23 cellular contexts compared by ENCODE assay signal in genomic region chr2:22893773-22894517, GRCh38.
DNase-seq lines count a peak whose midpoint lies in the region; ATAC-seq, FAIRE-seq and TF ChIP-seq lines count a peak whose summit lies in the region.
"Had no signal": no experiment of that assay in that cellular context is flagged by ENCODE, and none has a peak within 500 bp of the region (broad histone marks: within the 10 kb centered on the region; RNA-seq: fewer than 3 reads in every experiment).

No MANE protein-coding gene starts in this region.

- H3K27ac Mint-ChIP-seq in brain (peak overlapping the region in 3 of 5 experiments; percentile 10 to 71 (median 18)), osteocyte (ENCODE audit: unreplicated experiment) (no peak overlapping the region)
- H3K27ac Mint-ChIP-seq: activated CD8-positive, alpha-beta T cell treated with anti-CD3 and anti-CD28 coated beads, Interleukin-2, amount 10 ng/mL, durations not matched to agents 7 days and 5 days; activated naive CD8-positive, alpha-beta T cell; dendritic cell treated with granulocyte-macrophage colony-stimulating factor and Interleukin-4, amounts not matched to agents 40 ng/mL and 50 ng/mL, for 4 days; endodermal cell; T-helper 17 cell had no signal

- DNase-seq in D721Med (ENCODE audit: insufficient read length, low spot score) (no peak), NCI-H524 treated with DMSO at 0.1 percent for 48 hours (lab: John Stamatoyannopoulos, UW) (peak; percentile 30), osteocyte (ENCODE audit: extremely low spot score, unreplicated experiment) (peak; percentile 65), NCI-H1092 treated with DMSO at 0.1 percent for 48 hours (lab: John Stamatoyannopoulos, UW) (no peak)
- DNase-seq: ACHN; activated CD8-positive, alpha-beta T cell treated with anti-CD3 and anti-CD28 coated beads, Interleukin-2, amount 10 ng/mL, durations not matched to agents 7 days and 5 days; anterior cingulate cortex; EL; endodermal cell; foreskin keratinocyte; left cardiac atrium; MV-4-11; NCI-H526 treated with DMSO at 0.1 percent for 48 hours; SK-N-SH; stimulated activated CD8-positive, alpha-beta memory T cell treated with anti-CD3 and anti-CD28 coated beads, Interleukin-4, amount 100 ng/mL, for 48 hours; T-helper 17 cell had no signal

- FAIRE-seq in D721Med (lab: Jason Lieb, UNC) = peak; percentile 58
- FAIRE-seq: GM12878 had no signal

- peaks cover 0 to 3% (median 0%) of the 10 kb centered on the region in 5 experiments for H3K9me3 Mint-ChIP-seq in brain
- peaks cover 5% of the 10 kb centered on the region for H3K9me3 Mint-ChIP-seq in osteocyte (ENCODE audit: unreplicated experiment)
- H3K9me3 Mint-ChIP-seq: dendritic cell treated with granulocyte-macrophage colony-stimulating factor and Interleukin-4, amounts not matched to agents 40 ng/mL and 50 ng/mL, for 4 days; endodermal cell had no signal

- ATAC-seq in HG03175 (IDR thresholded peaks at IDR 0.05; ENCODE audit: unreplicated experiment) (no peak), HG02678 (IDR thresholded peaks at IDR 0.05; ENCODE audit: unreplicated experiment) (no peak)
- ATAC-seq: activated CD8-positive, alpha-beta T cell treated with anti-CD3 and anti-CD28 coated beads, Interleukin-2, amount 10 ng/mL, durations not matched to agents 7 days and 5 days; esophagus mucosa; foreskin keratinocyte; GM12878; left cardiac atrium; T-helper 17 cell had no signal

- H3K36me3 Mint-ChIP-seq in brain (no peaks in the 10 kb centered on the region), osteocyte (ENCODE audit: unreplicated experiment) (no peaks in the 10 kb centered on the region)
- H3K36me3 Mint-ChIP-seq: activated naive CD8-positive, alpha-beta T cell had no signal

- H3K4me1 Mint-ChIP-seq in brain (peaks cover 23% of the 10 kb centered on the region), osteocyte (ENCODE audit: unreplicated experiment) (no peaks in the 10 kb centered on the region)
- H3K4me1 Mint-ChIP-seq: endodermal cell, T-helper 17 cell had no signal

- H3K4me3 Mint-ChIP-seq in brain (no peak overlapping the region), osteocyte (ENCODE audit: unreplicated experiment) (no peak overlapping the region)
- H3K4me3 Mint-ChIP-seq: activated CD8-positive, alpha-beta T cell treated with anti-CD3 and anti-CD28 coated beads, Interleukin-2, amount 10 ng/mL, durations not matched to agents 7 days and 5 days; activated naive CD8-positive, alpha-beta T cell; dendritic cell treated with granulocyte-macrophage colony-stimulating factor and Interleukin-4, amounts not matched to agents 40 ng/mL and 50 ng/mL, for 4 days; endodermal cell; T-helper 17 cell had no signal

- H3K27me3 Mint-ChIP-seq in brain (no peaks in the 10 kb centered on the region), osteocyte (ENCODE audit: unreplicated experiment) (no peaks in the 10 kb centered on the region)
- H3K27me3 Mint-ChIP-seq: dendritic cell treated with granulocyte-macrophage colony-stimulating factor and Interleukin-4, amounts not matched to agents 40 ng/mL and 50 ng/mL, for 4 days; T-helper 17 cell had no signal

- TF ChIP-seq CTCF in D721Med (IDR thresholded peaks at IDR 0.05; ENCODE audit: insufficient read depth, missing control alignments) (no peak), brain (conservative IDR thresholded peaks at IDR 0.05) (no peak), osteocyte (IDR thresholded peaks at IDR 0.05) (no peak)

Comparison
In these comparisons a context has a peak if more than half of its experiments do, and no peak if none do; other contexts are left out.
1. DNase-seq: peak in NCI-H524 treated with DMSO at 0.1 percent for 48 hours (single experiment) and osteocyte (single experiment); none in D721Med (single experiment) and NCI-H1092 treated with DMSO at 0.1 percent for 48 hours (single experiment).